Comparison of ENCODE assay signal across 15 cellular contexts in the genomic region with DNA sequence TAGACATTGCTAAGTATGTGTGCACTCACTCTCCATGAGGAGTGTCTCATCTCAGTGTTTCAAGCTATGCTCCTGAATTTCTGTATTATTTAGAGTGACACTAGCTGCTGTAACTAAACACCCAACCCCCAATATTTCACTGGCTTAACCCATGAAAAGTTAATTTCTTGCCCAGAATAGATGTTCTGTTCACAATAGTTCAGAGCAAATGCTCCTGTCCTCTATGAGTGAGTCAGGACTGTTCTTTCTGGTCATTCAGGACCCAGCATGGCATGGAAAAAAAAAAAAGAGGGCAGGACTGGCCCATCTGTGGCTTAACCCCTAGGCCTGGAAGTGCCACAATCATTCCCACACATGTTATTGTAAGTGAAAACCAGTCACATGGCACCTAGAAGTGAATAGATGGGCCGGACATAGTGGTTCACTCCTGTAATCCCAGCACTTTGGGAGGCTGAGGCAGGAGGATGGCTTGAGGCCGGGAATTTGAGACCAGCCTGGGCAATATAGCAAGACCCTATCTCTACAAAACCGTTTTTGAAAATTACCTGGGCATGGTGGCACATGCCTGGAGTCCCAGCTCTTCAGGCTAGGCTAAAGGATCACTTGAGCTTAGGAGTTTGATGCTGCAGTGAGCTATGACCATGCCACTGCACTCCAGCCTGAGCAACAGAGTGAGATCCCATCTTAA.
"Had no signal": no experiment of that assay in that cellular context is flagged by ENCODE, and none has a peak within 500 bp of the region (broad histone marks: within the 10 kb centered on the region; RNA-seq: fewer than 3 reads in every experiment).

No MANE protein-coding gene starts in this region.

- H3K9me3 Mint-ChIP-seq: activated naive CD4-positive, alpha-beta T cell treated with anti-CD3 and anti-CD28 coated beads, Interleukin-2, amount 10 ng/mL, durations not matched to agents 7 days and 5 days; activated T-helper 2 cell treated with anti-CD3 and anti-CD28 coated beads, Interferon-gamma antibody, Interleukin-2, Interleukin-4, amounts not matched to agents 10 μg/mL and 5 μg/mL and 100 μg/mL, durations not matched to agents 14 hours and 24 hours and 36 hours; neural progenitor cell; type B pancreatic cell had no signal

- H3K36me3 Mint-ChIP-seq: activated naive CD4-positive, alpha-beta T cell treated with anti-CD3 and anti-CD28 coated beads, Interleukin-2, amount 10 ng/mL, durations not matched to agents 7 days and 5 days; neural progenitor cell; type B pancreatic cell had no signal

- DNase-seq: activated CD4-positive, alpha-beta T cell treated with anti-CD3 and anti-CD28 coated beads, Interleukin-2, amount 50 U/mL, for 1 hour; activated CD4-positive, CD25-positive, alpha-beta regulatory T cell; activated naive CD4-positive, alpha-beta T cell treated with anti-CD3 and anti-CD28 coated beads, Interleukin-2, amount 10 ng/mL, durations not matched to agents 7 days and 5 days; caudate nucleus; colonic mucosa; effector memory CD8-positive, alpha-beta T cell; kidney glomerular epithelial cell; pancreas; stimulated activated CD4-positive, alpha-beta T cell treated with anti-CD3 and anti-CD28 coated beads, Interleukin-2, amount 100 ng/mL, for 48 hours; stimulated activated naive CD4-positive, alpha-beta T cell treated with Interleukin-2 at 50 U/mL for 16 hours; T-helper 2 cell had no signal

- H3K4me3 ChIP-seq: colonic mucosa, neural progenitor cell, pancreas, right atrium auricular region had no signal

- H3K27ac ChIP-seq: colonic mucosa, neural progenitor cell, right atrium auricular region had no signal

- H3K4me2 ChIP-seq: neural progenitor cell had no signal

- H3K4me1 Mint-ChIP-seq: activated naive CD4-positive, alpha-beta T cell treated with anti-CD3 and anti-CD28 coated beads, Interleukin-2, amount 10 ng/mL, durations not matched to agents 7 days and 5 days had no signal

- H3K27me3 Mint-ChIP-seq: activated naive CD4-positive, alpha-beta T cell treated with anti-CD3 and anti-CD28 coated beads, Interleukin-2, amount 10 ng/mL, durations not matched to agents 7 days and 5 days; type B pancreatic cell had no signal

- H3K9me3 ChIP-seq: colonic mucosa, pancreas, right atrium auricular region had no signal

- H3K27ac Mint-ChIP-seq: activated naive CD4-positive, alpha-beta T cell treated with anti-CD3 and anti-CD28 coated beads, Interleukin-2, amount 10 ng/mL, durations not matched to agents 7 days and 5 days; activated T-helper 2 cell treated with anti-CD3 and anti-CD28 coated beads, Interferon-gamma antibody, Interleukin-2, Interleukin-4, amounts not matched to agents 10 μg/mL and 5 μg/mL and 100 μg/mL, durations not matched to agents 14 hours and 24 hours and 36 hours; effector memory CD8-positive, alpha-beta T cell; neural progenitor cell had no signal

- H3K4me1 ChIP-seq: colonic mucosa, right atrium auricular region had no signal

- H3K4me3 Mint-ChIP-seq: activated naive CD4-positive, alpha-beta T cell treated with anti-CD3 and anti-CD28 coated beads, Interleukin-2, amount 10 ng/mL, durations not matched to agents 7 days and 5 days; effector memory CD8-positive, alpha-beta T cell; neural progenitor cell; type B pancreatic cell had no signal

- H3K27me3 ChIP-seq: colonic mucosa, neural progenitor cell, pancreas, right atrium auricular region had no signal

- H3K36me3 ChIP-seq: colonic mucosa, neural progenitor cell, pancreas, right atrium auricular region had no signal

- H3K9ac ChIP-seq: neural progenitor cell had no signal

- ATAC-seq: effector memory CD8-positive, alpha-beta T cell had no signal
